Comparison of ENCODE assay signal across 8 cellular contexts in the genomic region with DNA sequence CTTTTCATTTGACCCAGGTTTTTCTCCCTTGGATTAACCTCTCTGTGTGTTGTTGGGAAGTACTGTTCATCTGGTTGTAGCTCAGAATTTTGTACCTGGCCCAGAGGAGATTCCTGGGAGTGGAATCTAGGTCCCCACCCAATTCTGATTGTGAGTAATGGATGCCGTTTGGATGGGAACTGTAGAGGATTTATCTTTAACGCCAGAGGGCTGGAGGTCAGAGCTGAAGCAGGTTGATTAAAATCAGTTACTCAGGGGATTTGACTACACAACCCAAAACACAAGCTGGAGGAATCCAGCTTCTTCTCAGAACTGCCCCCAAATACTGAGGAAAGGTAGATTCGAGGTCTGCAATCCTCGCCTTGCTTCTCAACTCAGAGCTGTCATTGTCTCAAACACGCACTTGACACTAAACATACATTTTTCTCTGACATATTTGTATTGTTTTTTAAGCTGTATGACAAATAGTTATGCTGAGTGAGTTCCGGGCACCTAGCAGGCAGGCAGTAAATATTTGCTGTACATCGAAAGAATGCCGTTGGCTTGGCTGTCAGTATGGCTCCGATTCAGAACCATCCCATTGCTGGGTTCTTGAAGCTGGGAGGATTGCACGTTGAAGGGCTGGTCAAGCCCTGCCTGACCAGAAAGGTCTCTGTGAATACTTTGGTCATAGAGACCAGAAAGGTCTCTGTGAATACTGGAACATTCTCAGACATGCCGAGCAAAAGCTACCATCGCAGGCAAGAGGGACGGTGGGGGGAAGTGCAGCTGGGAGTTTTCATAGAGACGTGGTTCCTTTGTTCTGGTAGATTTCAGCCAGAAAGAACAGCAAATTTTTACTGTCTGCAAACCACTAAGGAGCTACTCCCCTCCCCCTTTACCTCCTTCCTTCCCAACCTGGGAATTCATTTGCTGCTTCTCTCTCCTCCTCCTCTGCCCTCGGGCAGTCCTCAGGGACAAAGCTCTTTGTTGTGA.
A peak's percentile ranks its signal among the peaks of the same experiment; 100 is the strongest.
DNase-seq lines count a peak whose midpoint lies in the region; ATAC-seq, FAIRE-seq and TF ChIP-seq lines count a peak whose summit lies in the region.

No MANE protein-coding gene starts in this region.

- DNase-seq in GM12891 (ENCODE audit: insufficient read length, low spot score) (no peak), neural crest cell (ENCODE audit: low read depth, low spot score) (no peak), SIG-M5 treated with dmso at 0.1 percent for 504 hours (lab: John Stamatoyannopoulos, UW; ENCODE audit: unreplicated experiment) (no peak)
- DNase-seq in effector memory CD8-positive, alpha-beta T cell = no peak
- DNase-seq in NK-92 treated with Interleukin-12 subunit alpha and Interleukin-12 subunit beta, amount 100 ng/mL, for 24 hours (lab: John Stamatoyannopoulos, UW) = no peak
- no peak for DNase-seq in activated CD8-positive, alpha-beta memory T cell treated with anti-CD3 and anti-CD28 coated beads for 24 hours

- H3F3A ChIP-seq in OCI-LY1 (ENCODE audit: insufficient read depth, low read length) = no peaks in the 10 kb centered on the region

- no peaks in the 10 kb centered on the region for H4K20me1 ChIP-seq in OCI-LY1 (ENCODE audit: insufficient read depth, low read length)

- peak overlapping the region; percentile 56 for H3K4me3 ChIP-seq in OCI-LY1 (ENCODE audit: low read depth, low read length, poor library complexity, severe bottlenecking)

- no peaks in the 10 kb centered on the region for H3K27me3 ChIP-seq in OCI-LY1 (ENCODE audit: insufficient read depth, low read length)

- H3K27ac Mint-ChIP-seq in effector memory CD8-positive, alpha-beta T cell = peak overlapping the region in 1 of 2 donors; percentile 68
- peak overlapping the region; percentile 92 for H3K27ac Mint-ChIP-seq in neural crest cell (ENCODE audit: unreplicated experiment)

- H3K9me3 ChIP-seq in OCI-LY1 (ENCODE audit: low read length) = no peaks in the 10 kb centered on the region

- no peak for FAIRE-seq in GM12891 (lab: Jason Lieb, UNC)

- no peak for TF ChIP-seq POLR2A in GM12891 (IDR thresholded peaks at IDR 0.05; ENCODE audit: low read depth, low read length)

- peaks cover 13% of the 10 kb centered on the region for H3K36me3 Mint-ChIP-seq in effector memory CD8-positive, alpha-beta T cell (ENCODE audit: insufficient read depth)
- no peaks in the 10 kb centered on the region for H3K36me3 Mint-ChIP-seq in neural crest cell (ENCODE audit: low read depth)

- no peak overlapping the region for H2AFZ ChIP-seq in OCI-LY1 (ENCODE audit: low read length)

- peak overlapping the region; percentile 94 for H3K4me2 ChIP-seq in OCI-LY1 (ENCODE audit: low read length)

- TF ChIP-seq CTCF in OCI-LY1 (IDR thresholded peaks at IDR 0.05; ENCODE audit: low read length) = no peak
- TF ChIP-seq CTCF in neural crest cell (conservative IDR thresholded peaks at IDR 0.05) = no peak

- H3K9me2 ChIP-seq in OCI-LY1 (ENCODE audit: low read depth, low read length) = no peaks in the 10 kb centered on the region

- no peaks in the 10 kb centered on the region for H3K9me3 Mint-ChIP-seq in effector memory CD8-positive, alpha-beta T cell
- H3K9me3 Mint-ChIP-seq in neural crest cell = peaks cover 5% of the 10 kb centered on the region

- H3K4me1 ChIP-seq in OCI-LY1 (ENCODE audit: insufficient read depth, low read length, severe bottlenecking) = peaks cover 12% of the 10 kb centered on the region

- H3K4me3 Mint-ChIP-seq in effector memory CD8-positive, alpha-beta T cell = peak overlapping the region; percentile 79
- peak overlapping the region; percentile 83 for H3K4me3 Mint-ChIP-seq in neural crest cell

- ATAC-seq in effector memory CD8-positive, alpha-beta T cell (replicated peaks) = no peak
- ATAC-seq in HG03571 (IDR thresholded peaks at IDR 0.05; ENCODE audit: unreplicated experiment) = no peak

- H3K4me1 Mint-ChIP-seq in effector memory CD8-positive, alpha-beta T cell (ENCODE audit: low read depth in 2 of 2) = peaks cover 27 to 38% of the 10 kb centered on the region in 2 donors
- peaks cover 39% of the 10 kb centered on the region for H3K4me1 Mint-ChIP-seq in neural crest cell

- H3K27me3 Mint-ChIP-seq in effector memory CD8-positive, alpha-beta T cell = no peaks in the 10 kb centered on the region
- no peaks in the 10 kb centered on the region for H3K27me3 Mint-ChIP-seq in neural crest cell (ENCODE audit: low read depth)

- no peak overlapping the region; the same call in 1 of the 2 replicates for H3K9ac ChIP-seq in OCI-LY1 (ENCODE audit: low read length)

- H3K27ac ChIP-seq in OCI-LY1 (ENCODE audit: low read depth, low read length, poor library complexity, severe bottlenecking) = no peak overlapping the region

- no peaks in the 10 kb centered on the region for H3K36me3 ChIP-seq in OCI-LY1 (ENCODE audit: insufficient read depth, low read length)

- no peaks in the 10 kb centered on the region for H3K79me2 ChIP-seq in OCI-LY1 (ENCODE audit: insufficient read depth, low read length)

TF ChIP-seq in GM12891, 5 proteins besides CTCF, POLR2A, EP300 and RAD21:
- TF ChIP-seq POU2F2 (IDR thresholded peaks at IDR 0.05; ENCODE audit: low read depth, low read length) = no peak
- peak; percentile 27; the same call in 1 of the 2 replicates for TF ChIP-seq SPI1 (IDR thresholded peaks at IDR 0.05; ENCODE audit: low read depth, low read length)
- no peak for TF ChIP-seq POLR2AphosphoS5 (IDR thresholded peaks at IDR 0.05; ENCODE audit: low read depth, low read length)
- no peak for TF ChIP-seq TAF1 (IDR thresholded peaks at IDR 0.05; ENCODE audit: low read depth, low read length)
- no peak for TF ChIP-seq PAX5 (IDR thresholded peaks at IDR 0.05; ENCODE audit: insufficient read depth, low read length, severe bottlenecking)
